ENCODE assay signal across 25 cellular contexts in genomic region chr9:19484699-19485098, GRCh38.
"Had no signal": no experiment of that assay in that cellular context is flagged by ENCODE, and none has a peak within 500 bp of the region (broad histone marks: within the 10 kb centered on the region; RNA-seq: fewer than 3 reads in every experiment).

No MANE protein-coding gene starts in this region.

- H3K4me3 ChIP-seq: gastrocnemius medialis, lung, psoas muscle, spleen, stomach, suprapubic skin, tibial artery, upper lobe of left lung, uterus had no signal

- H3K36me3 ChIP-seq: gastrocnemius medialis, neutrophil, spleen, stomach, suprapubic skin, tibial artery, upper lobe of left lung, uterus had no signal

- H3K27ac ChIP-seq: gastrocnemius medialis, neutrophil, psoas muscle, spleen, stomach, suprapubic skin, tibial artery, upper lobe of left lung, uterus had no signal

- ATAC-seq: gastrocnemius medialis; left colon; left ventricle myocardium superior; naive thymus-derived CD8-positive, alpha-beta T cell; psoas muscle; sciatic nerve; stimulated activated memory B cell treated with anti-CD40 and anti-IgM and Interleukin-4, amounts not matched to agents 10 μg/mL and 1 μg/mL and 100 μg/mL, for 72 hours had no signal

- H3K4me1 ChIP-seq: gastrocnemius medialis, psoas muscle, spleen, stomach, suprapubic skin, tibial artery, upper lobe of left lung, uterus had no signal

- FAIRE-seq: endometrium, kidney had no signal

- H3K9me3 ChIP-seq: gastrocnemius medialis, neutrophil, psoas muscle, spleen, stomach, suprapubic skin, tibial artery, upper lobe of left lung, uterus had no signal

- H3K27me3 ChIP-seq: spleen, stomach, suprapubic skin, tibial artery, upper lobe of left lung, uterus had no signal

- DNase-seq: cortex of kidney; effector memory CD4-positive, alpha-beta T cell; gastrocnemius medialis; glutamatergic neuron; immature natural killer cell; kidney; left colon; left ventricle myocardium superior; mesendoderm; naive thymus-derived CD8-positive, alpha-beta T cell; psoas muscle; spleen; stimulated activated CD4-positive, alpha-beta T cell treated with anti-CD3 and anti-CD28 coated beads, Interleukin-15, amount 100 ng/mL, for 24 hours; stimulated activated CD4-positive, alpha-beta T cell treated with anti-CD3 and anti-CD28 coated beads, Interleukin-1b, Interleukin-23, amount 100 ng/mL, for 48 hours; stimulated activated CD4-positive, alpha-beta T cell treated with anti-CD3 and anti-CD28 coated beads, Interleukin-4, amount 100 ng/mL, for 24 hours; stomach; tibial artery; upper lobe of left lung; uterus had no signal
